Comparison of ENCODE assay signal across 15 cellular contexts in the genomic region with DNA sequence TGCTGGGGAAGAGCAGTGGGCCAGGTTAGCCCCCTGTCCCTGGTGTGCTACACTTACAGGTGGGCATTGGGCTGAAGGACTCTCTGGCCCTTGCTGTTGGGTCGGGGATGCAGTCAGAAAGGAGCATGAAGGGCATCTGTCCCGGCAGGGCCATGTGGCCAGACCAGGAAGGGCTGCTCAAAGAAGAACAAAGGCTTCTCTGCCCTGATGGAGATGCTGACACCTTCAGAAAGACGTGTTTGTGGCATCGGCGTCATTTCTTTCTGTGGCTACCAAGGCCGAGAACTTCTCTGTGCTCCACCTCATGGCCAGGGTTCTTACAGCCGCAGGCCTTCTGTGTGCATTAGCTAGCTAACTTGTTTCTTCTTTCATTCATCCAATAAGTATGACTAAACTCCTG.
DNase-seq lines count a peak whose midpoint lies in the region; ATAC-seq lines count a peak whose summit lies in the region.
"Had no signal": no experiment of that assay in that cellular context is flagged by ENCODE, and none has a peak within 500 bp of the region (broad histone marks: within the 10 kb centered on the region; RNA-seq: fewer than 3 reads in every experiment).

No MANE protein-coding gene starts in this region.

- peaks cover 8% of the 10 kb centered on the region for H3K4me1 ChIP-seq in iPS-15b (ENCODE audit: control insufficient read depth, insufficient read depth, low read length)
- H3K4me1 ChIP-seq: SJSA1 had no signal

- no peaks in the 10 kb centered on the region for H3K27me3 Mint-ChIP-seq in activated T-cell treated with anti-CD3 and anti-CD28 coated beads, Interleukin-2, amount 50 U/mL, for 24 hours
- H3K27me3 Mint-ChIP-seq in T-cell, result no peaks in the 10 kb centered on the region

- no peaks in the 10 kb centered on the region for H3K9me3 Mint-ChIP-seq in activated T-cell treated with anti-CD3 and anti-CD28 coated beads, Interleukin-2, amount 50 U/mL, for 24 hours
- H3K9me3 Mint-ChIP-seq in T-cell, result no peaks in the 10 kb centered on the region
- no peaks in the 10 kb centered on the region for H3K9me3 Mint-ChIP-seq in stimulated activated effector memory CD8-positive, alpha-beta T cell treated with anti-CD3 and anti-CD28 coated beads, Interleukin-12 subunit alpha, Interleukin-12 subunit beta, amount 100 ng/mL, for 72 hours
- H3K9me3 Mint-ChIP-seq: H9 had no signal

- H3K4me3 Mint-ChIP-seq in activated T-cell treated with anti-CD3 and anti-CD28 coated beads, Interleukin-2, amount 50 U/mL, for 24 hours, result no peak overlapping the region
- no peak overlapping the region for H3K4me3 Mint-ChIP-seq in T-cell
- H3K4me3 Mint-ChIP-seq in stimulated activated effector memory CD8-positive, alpha-beta T cell treated with anti-CD3 and anti-CD28 coated beads, Interleukin-12 subunit alpha, Interleukin-12 subunit beta, amount 100 ng/mL, for 72 hours, result no peak overlapping the region
- H3K4me3 Mint-ChIP-seq: H9 had no signal

- no peak overlapping the region for H3K4me3 ChIP-seq in iPS-15b (ENCODE audit: low read depth, low read length)
- H3K4me3 ChIP-seq: PC-9, SJSA1 had no signal

- H3K27ac ChIP-seq in substantia nigra (ENCODE audit: low read depth, low read length, poor library complexity, severe bottlenecking), result no peak overlapping the region
- H3K27ac ChIP-seq: PC-9, SJSA1 had no signal

- peaks cover 35% of the 10 kb centered on the region for H3K4me1 Mint-ChIP-seq in activated T-cell treated with anti-CD3 and anti-CD28 coated beads, Interleukin-2, amount 50 U/mL, for 24 hours (ENCODE audit: low read depth)
- peaks cover 26 to 33% (median 27%) of the 10 kb centered on the region in 3 donors for H3K4me1 Mint-ChIP-seq in T-cell
- H3K4me1 Mint-ChIP-seq in stimulated activated effector memory CD8-positive, alpha-beta T cell treated with anti-CD3 and anti-CD28 coated beads, Interleukin-12 subunit alpha, Interleukin-12 subunit beta, amount 100 ng/mL, for 72 hours, result peaks cover 9% of the 10 kb centered on the region

- POLR2A ChIA-PET in T-cell (lab: Charles Lee), result no interaction called here

- no peaks in the 10 kb centered on the region for H3K27me3 ChIP-seq in iPS-15b (ENCODE audit: control insufficient read depth, insufficient read depth, low read length)
- H3K27me3 ChIP-seq: SJSA1 had no signal

- peaks cover 66% of the 10 kb centered on the region for H3K36me3 Mint-ChIP-seq in activated T-cell treated with anti-CD3 and anti-CD28 coated beads, Interleukin-2, amount 50 U/mL, for 24 hours (ENCODE audit: low read depth)
- H3K36me3 Mint-ChIP-seq in T-cell, result peaks cover 33% of the 10 kb centered on the region
- peaks cover 5% of the 10 kb centered on the region for H3K36me3 Mint-ChIP-seq in stimulated activated effector memory CD8-positive, alpha-beta T cell treated with anti-CD3 and anti-CD28 coated beads, Interleukin-12 subunit alpha, Interleukin-12 subunit beta, amount 100 ng/mL, for 72 hours

- no peaks in the 10 kb centered on the region for H3K9me3 ChIP-seq in iPS-15b (ENCODE audit: control insufficient read depth, insufficient read depth, low read length)
- H3K9me3 ChIP-seq: SJSA1 had no signal

- peak overlapping the region; percentile 37 for H3K9ac ChIP-seq in iPS-15b (ENCODE audit: low read depth, low read length)

- no peak for DNase-seq in activated T-cell treated with anti-CD3 and anti-CD28 coated beads, Interleukin-2, amount 50 U/mL, for 24 hours
- no peak for DNase-seq in activated T-cell treated with anti-CD3 and anti-CD28 coated beads for 4 hours
- DNase-seq in T-cell, result no peak
- DNase-seq in stimulated activated effector memory CD8-positive, alpha-beta T cell treated with anti-CD3 and anti-CD28 coated beads, Interleukin-12 subunit alpha, Interleukin-12 subunit beta, amount 100 ng/mL, for 72 hours (ENCODE audit: low spot score in 2 of 2), result no peak
- DNase-seq in substantia nigra (lab: John Stamatoyannopoulos, UW), result no peak
- DNase-seq in NCI-H2081 treated with DMSO at 0.1 percent for 48 hours (lab: John Stamatoyannopoulos, UW), result no peak
- no peak for DNase-seq in NCI-H748 treated with DMSO at 0.1 percent for 48 hours (lab: John Stamatoyannopoulos, UW)
- DNase-seq: EL, H9, NCI-H1105 treated with DMSO at 0.1 percent for 48 hours, NCI-H1694 treated with DMSO at 0.1 percent for 48 hours, NCI-H774, PC-9 had no signal

- H3K27ac Mint-ChIP-seq in activated T-cell treated with anti-CD3 and anti-CD28 coated beads, Interleukin-2, amount 50 U/mL, for 24 hours, result peak overlapping the region; percentile 76
- H3K27ac Mint-ChIP-seq in T-cell, result peak overlapping the region; percentile 15 to 75
- H3K27ac Mint-ChIP-seq in stimulated activated effector memory CD8-positive, alpha-beta T cell treated with anti-CD3 and anti-CD28 coated beads, Interleukin-12 subunit alpha, Interleukin-12 subunit beta, amount 100 ng/mL, for 72 hours, result peak overlapping the region; percentile 9

- peak in 1 of 4 experiments; percentile 42 for ATAC-seq in T-cell (replicated peaks in 1 of 4)
- ATAC-seq in stimulated activated effector memory CD8-positive, alpha-beta T cell treated with anti-CD3 and anti-CD28 coated beads, Interleukin-12 subunit alpha, Interleukin-12 subunit beta, amount 100 ng/mL, for 72 hours, result peak; percentile 57

- CTCF ChIA-PET in T-cell (lab: Charles Lee), result no interaction called here

- no peaks in the 10 kb centered on the region for H3K36me3 ChIP-seq in iPS-15b (ENCODE audit: control insufficient read depth, insufficient read depth, low read length)
- H3K36me3 ChIP-seq: SJSA1 had no signal

Comparison
In these comparisons a context has a peak if more than half of its experiments do, and no peak if none do; other contexts are left out.
1. H3K27ac Mint-ChIP-seq: peak in every context shown above with its lines; median percentile 76 in activated T-cell treated with anti-CD3 and anti-CD28 coated beads, Interleukin-2, amount 50 U/mL, for 24 hours; 45 in T-cell; 9 in stimulated activated effector memory CD8-positive, alpha-beta T cell treated with anti-CD3 and anti-CD28 coated beads, Interleukin-12 subunit alpha, Interleukin-12 subunit beta, amount 100 ng/mL, for 72 hours.